In genomic region chr1:200436436-200436835, GRCh38 we compare ENCODE assay signal across 28 cellular contexts.
"Had no signal": no experiment of that assay in that cellular context is flagged by ENCODE, and none has a peak within 500 bp of the region (broad histone marks: within the 10 kb centered on the region; RNA-seq: fewer than 3 reads in every experiment).

No MANE protein-coding gene starts in this region.

- DNase-seq: activated CD4-positive, alpha-beta memory T cell treated with anti-CD3 and anti-CD28 coated beads for 36 hours; activated CD4-positive, alpha-beta T cell treated with anti-CD3 and anti-CD28 coated beads for 36 hours; activated CD4-positive, alpha-beta T cell treated with anti-CD3 and anti-CD28 coated beads, Interleukin-2, amount 10 ng/mL, durations not matched to agents 24 days and 14 days; activated CD4-positive, CD25-positive, alpha-beta regulatory T cell; activated CD4-positive, CD25-positive, alpha-beta regulatory T cell treated with anti-CD3 and anti-CD28 coated beads, Interleukin-2, amount 50 U/mL, for 72 hours; activated CD8-positive, alpha-beta memory T cell treated with anti-CD3 and anti-CD28 coated beads, Interleukin-2, amount 10 ng/mL, durations not matched to agents 7 days and 5 days; activated CD8-positive, alpha-beta memory T cell treated with anti-CD3 and anti-CD28 coated beads, Interleukin-2, amount 50 U/mL, for 4 hours; activated CD8-positive, alpha-beta T cell treated with anti-CD3 and anti-CD28 coated beads, Interleukin-2, amount 10 ng/mL, durations not matched to agents 7 days and 5 days; activated gamma-delta T cell; activated naive CD4-positive, alpha-beta T cell; activated naive CD4-positive, alpha-beta T cell treated with anti-CD3 and anti-CD28 coated beads, Interleukin-2, amount 10 ng/mL, durations not matched to agents 7 days and 5 days; activated naive CD8-positive, alpha-beta T cell treated with anti-CD3 and anti-CD28 coated beads, Interleukin-2, amount 10 ng/mL, durations not matched to agents 7 days and 5 days; activated T-cell treated with anti-CD3 and anti-CD28 coated beads, Interleukin-2, amount 50 U/mL, for 1 hour; activated T-cell treated with anti-CD3 and anti-CD28 coated beads, Interleukin-2, amount 50 U/mL, for 48 hours; anterior cingulate cortex; body of pancreas; caudate nucleus; effector CD8-positive, alpha-beta T cell; endodermal cell; head of caudate nucleus; hippocampal formation; T-helper 1 cell; T-helper 17 cell; T1000 had no signal

- H3K36me3 Mint-ChIP-seq: activated naive CD4-positive, alpha-beta T cell treated with anti-CD3 and anti-CD28 coated beads, Interleukin-2, amount 10 ng/mL, durations not matched to agents 7 days and 5 days; activated naive CD4-positive, alpha-beta T cell treated with anti-CD3 and anti-CD28 coated beads, Interleukin-2, amount 50 U/mL, for 72 hours had no signal

- H3K4me3 ChIP-seq: body of pancreas had no signal

- ATAC-seq: activated CD4-positive, alpha-beta T cell treated with anti-CD3 and anti-CD28 coated beads for 36 hours; activated CD8-positive, alpha-beta memory T cell treated with anti-CD3 and anti-CD28 coated beads, Interleukin-2, amount 10 ng/mL, durations not matched to agents 7 days and 5 days; activated CD8-positive, alpha-beta T cell treated with anti-CD3 and anti-CD28 coated beads, Interleukin-2, amount 10 ng/mL, durations not matched to agents 7 days and 5 days; activated naive CD4-positive, alpha-beta T cell treated with anti-CD3 and anti-CD28 coated beads, Interleukin-2, amount 50 U/mL, for 72 hours; body of pancreas; esophagus mucosa; T-helper 17 cell had no signal

- H3K27me3 ChIP-seq: body of pancreas had no signal

- H3K4me3 Mint-ChIP-seq: activated CD4-positive, alpha-beta memory T cell treated with anti-CD3 and anti-CD28 coated beads for 36 hours; activated CD4-positive, alpha-beta T cell treated with anti-CD3 and anti-CD28 coated beads for 36 hours; activated CD4-positive, alpha-beta T cell treated with anti-CD3 and anti-CD28 coated beads, Interleukin-2, amount 10 ng/mL, durations not matched to agents 24 days and 14 days; activated CD8-positive, alpha-beta memory T cell treated with anti-CD3 and anti-CD28 coated beads, Interleukin-2, amount 10 ng/mL, durations not matched to agents 7 days and 5 days; activated CD8-positive, alpha-beta T cell treated with anti-CD3 and anti-CD28 coated beads, Interleukin-2, amount 10 ng/mL, durations not matched to agents 7 days and 5 days; activated naive CD4-positive, alpha-beta T cell treated with anti-CD3 and anti-CD28 coated beads, Interleukin-2, amount 10 ng/mL, durations not matched to agents 7 days and 5 days; activated naive CD8-positive, alpha-beta T cell treated with anti-CD3 and anti-CD28 coated beads, Interleukin-2, amount 10 ng/mL, durations not matched to agents 7 days and 5 days; activated T-helper 1 cell treated with anti-CD3 and anti-CD28 coated beads, Interleukin-12 subunit alpha, Interleukin-12 subunit beta, Interleukin-2, Interleukin-4 antibody, amounts not matched to agents 30 ng/mL and 10 ng/mL and 1 ng/mL, durations not matched to agents 14 hours and 24 hours and 36 hours; endodermal cell; T-helper 17 cell; T-helper 2 cell treated with Interferon-gamma antibody and Interleukin-4, amounts not matched to agents 5 μg/mL and 100 μg/mL, for 36 hours had no signal

- H3K27me3 Mint-ChIP-seq: activated CD4-positive, alpha-beta T cell treated with anti-CD3 and anti-CD28 coated beads, Interleukin-2, amount 10 ng/mL, durations not matched to agents 24 days and 14 days; activated naive CD4-positive, alpha-beta T cell treated with anti-CD3 and anti-CD28 coated beads, Interleukin-2, amount 10 ng/mL, durations not matched to agents 7 days and 5 days; activated naive CD8-positive, alpha-beta T cell treated with anti-CD3 and anti-CD28 coated beads, Interleukin-2, amount 10 ng/mL, durations not matched to agents 7 days and 5 days had no signal

- H3K9me3 Mint-ChIP-seq: activated CD4-positive, alpha-beta memory T cell treated with anti-CD3 and anti-CD28 coated beads for 36 hours; activated naive CD4-positive, alpha-beta T cell treated with anti-CD3 and anti-CD28 coated beads, Interleukin-2, amount 10 ng/mL, durations not matched to agents 7 days and 5 days; activated naive CD4-positive, alpha-beta T cell treated with anti-CD3 and anti-CD28 coated beads, Interleukin-2, amount 50 U/mL, for 72 hours; activated T-helper 1 cell treated with anti-CD3 and anti-CD28 coated beads, Interleukin-12 subunit alpha, Interleukin-12 subunit beta, Interleukin-2, Interleukin-4 antibody, amounts not matched to agents 30 ng/mL and 10 ng/mL and 1 ng/mL, durations not matched to agents 14 hours and 24 hours and 36 hours; T-helper 2 cell treated with Interferon-gamma antibody and Interleukin-4, amounts not matched to agents 5 μg/mL and 100 μg/mL, for 36 hours had no signal

- H3K4me1 Mint-ChIP-seq: endodermal cell had no signal

- H3K9me3 ChIP-seq: body of pancreas had no signal

- H3K27ac ChIP-seq: body of pancreas had no signal

- H3K27ac Mint-ChIP-seq: activated CD4-positive, alpha-beta memory T cell treated with anti-CD3 and anti-CD28 coated beads for 36 hours; activated CD4-positive, alpha-beta T cell treated with anti-CD3 and anti-CD28 coated beads for 36 hours; activated CD4-positive, alpha-beta T cell treated with anti-CD3 and anti-CD28 coated beads, Interleukin-2, amount 10 ng/mL, durations not matched to agents 24 days and 14 days; activated CD8-positive, alpha-beta memory T cell treated with anti-CD3 and anti-CD28 coated beads, Interleukin-2, amount 10 ng/mL, durations not matched to agents 7 days and 5 days; activated CD8-positive, alpha-beta T cell treated with anti-CD3 and anti-CD28 coated beads, Interleukin-2, amount 10 ng/mL, durations not matched to agents 7 days and 5 days; activated naive CD4-positive, alpha-beta T cell treated with anti-CD3 and anti-CD28 coated beads, Interleukin-2, amount 10 ng/mL, durations not matched to agents 7 days and 5 days; activated naive CD4-positive, alpha-beta T cell treated with anti-CD3 and anti-CD28 coated beads, Interleukin-2, amount 50 U/mL, for 72 hours; activated naive CD8-positive, alpha-beta T cell treated with anti-CD3 and anti-CD28 coated beads, Interleukin-2, amount 10 ng/mL, durations not matched to agents 7 days and 5 days; activated T-helper 1 cell treated with anti-CD3 and anti-CD28 coated beads, Interleukin-12 subunit alpha, Interleukin-12 subunit beta, Interleukin-2, Interleukin-4 antibody, amounts not matched to agents 30 ng/mL and 10 ng/mL and 1 ng/mL, durations not matched to agents 14 hours and 24 hours and 36 hours; endodermal cell; T-helper 17 cell; T-helper 2 cell treated with Interferon-gamma antibody and Interleukin-4, amounts not matched to agents 5 μg/mL and 100 μg/mL, for 36 hours had no signal
